Comparison of ENCODE assay signal across 1 cellular context in the genomic region with DNA sequence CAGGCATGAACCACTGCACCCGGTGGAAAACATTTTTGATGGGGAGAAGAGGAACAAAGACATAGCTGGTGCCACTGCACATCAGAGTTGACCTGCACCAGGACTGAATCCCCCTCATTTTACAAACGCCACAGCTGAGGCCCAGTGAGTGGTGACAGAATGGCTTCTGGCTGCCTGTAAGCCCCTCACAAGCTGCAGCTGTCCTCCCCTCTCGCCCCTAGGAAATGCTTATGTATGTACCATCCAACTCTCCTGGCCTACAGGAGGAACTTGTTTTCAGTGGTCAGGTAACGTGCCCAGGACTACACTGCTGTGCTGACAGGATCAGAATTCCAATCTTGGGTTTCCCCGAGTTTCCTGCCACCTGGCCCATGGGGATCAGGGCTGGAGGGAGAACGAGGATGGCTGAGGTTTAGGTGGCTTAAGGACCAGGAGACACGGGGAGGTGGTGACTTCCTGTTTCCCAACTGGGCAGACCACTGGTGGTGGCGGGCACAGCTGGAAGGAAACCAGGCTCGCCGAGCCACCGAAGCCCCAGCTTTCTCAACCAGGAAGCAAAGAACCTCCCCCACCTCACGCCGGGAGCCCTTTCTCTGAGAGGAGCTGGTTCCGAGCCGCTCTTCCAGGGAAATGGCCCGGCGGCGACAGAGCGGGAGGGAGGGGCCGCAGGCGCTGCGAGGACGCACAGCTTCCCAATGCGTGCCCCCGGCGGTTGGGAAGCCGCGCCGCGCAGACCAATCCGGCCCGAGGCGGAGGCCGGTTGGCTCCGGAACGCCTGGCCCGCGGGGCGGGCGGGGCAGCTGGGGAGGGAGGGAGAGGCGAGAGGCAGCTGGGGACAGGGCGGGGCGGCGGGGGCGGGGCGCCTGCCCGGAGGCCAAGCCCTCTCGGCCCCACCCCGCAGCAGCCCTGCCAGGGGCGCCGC.
TF ChIP-seq lines count a peak whose summit lies in the region.

No MANE protein-coding gene starts in this region.

TF ChIP-seq in K562, 482 proteins besides CTCF, POLR2A, EP300 and RAD21 (continued from another document and continues in another):
- TF ChIP-seq, protein P1, sequence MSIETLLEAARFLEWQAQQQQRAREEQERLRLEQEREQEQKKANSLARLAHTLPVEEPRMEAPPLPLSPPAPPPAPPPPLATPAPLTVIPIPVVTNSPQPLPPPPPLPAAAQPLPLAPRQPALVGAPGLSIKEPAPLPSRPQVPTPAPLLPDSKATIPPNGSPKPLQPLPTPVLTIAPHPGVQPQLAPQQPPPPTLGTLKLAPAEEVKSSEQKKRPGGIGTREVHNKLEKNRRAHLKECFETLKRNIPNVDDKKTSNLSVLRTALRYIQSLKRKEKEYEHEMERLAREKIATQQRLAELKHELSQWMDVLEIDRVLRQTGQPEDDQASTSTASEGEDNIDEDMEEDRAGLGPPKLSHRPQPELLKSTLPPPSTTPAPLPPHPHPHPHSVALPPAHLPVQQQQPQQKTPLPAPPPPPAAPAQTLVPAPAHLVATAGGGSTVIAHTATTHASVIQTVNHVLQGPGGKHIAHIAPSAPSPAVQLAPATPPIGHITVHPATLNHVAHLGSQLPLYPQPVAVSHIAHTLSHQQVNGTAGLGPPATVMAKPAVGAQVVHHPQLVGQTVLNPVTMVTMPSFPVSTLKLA (conservative IDR thresholded peaks at IDR 0.05): peak; percentile 30 to 71; a peak in 1 of 4 replicates
- peak; percentile 90 for TF ChIP-seq PHF8 (IDR thresholded peaks at IDR 0.05; ENCODE audit: borderline replicate concordance, low read length)
- peak; percentile 93 for TF ChIP-seq RBFOX2 (IDR thresholded peaks at IDR 0.05; ENCODE audit: low read depth, low read length)
- peak; percentile 75; the same call in 1 of the 2 replicates for TF ChIP-seq NR4A1 (CRISPR knock-in tag; IDR thresholded peaks at IDR 0.05)
- peak; percentile 50 for TF ChIP-seq NR4A1 (tag; IDR thresholded peaks at IDR 0.05)
- TF ChIP-seq, protein P2, sequence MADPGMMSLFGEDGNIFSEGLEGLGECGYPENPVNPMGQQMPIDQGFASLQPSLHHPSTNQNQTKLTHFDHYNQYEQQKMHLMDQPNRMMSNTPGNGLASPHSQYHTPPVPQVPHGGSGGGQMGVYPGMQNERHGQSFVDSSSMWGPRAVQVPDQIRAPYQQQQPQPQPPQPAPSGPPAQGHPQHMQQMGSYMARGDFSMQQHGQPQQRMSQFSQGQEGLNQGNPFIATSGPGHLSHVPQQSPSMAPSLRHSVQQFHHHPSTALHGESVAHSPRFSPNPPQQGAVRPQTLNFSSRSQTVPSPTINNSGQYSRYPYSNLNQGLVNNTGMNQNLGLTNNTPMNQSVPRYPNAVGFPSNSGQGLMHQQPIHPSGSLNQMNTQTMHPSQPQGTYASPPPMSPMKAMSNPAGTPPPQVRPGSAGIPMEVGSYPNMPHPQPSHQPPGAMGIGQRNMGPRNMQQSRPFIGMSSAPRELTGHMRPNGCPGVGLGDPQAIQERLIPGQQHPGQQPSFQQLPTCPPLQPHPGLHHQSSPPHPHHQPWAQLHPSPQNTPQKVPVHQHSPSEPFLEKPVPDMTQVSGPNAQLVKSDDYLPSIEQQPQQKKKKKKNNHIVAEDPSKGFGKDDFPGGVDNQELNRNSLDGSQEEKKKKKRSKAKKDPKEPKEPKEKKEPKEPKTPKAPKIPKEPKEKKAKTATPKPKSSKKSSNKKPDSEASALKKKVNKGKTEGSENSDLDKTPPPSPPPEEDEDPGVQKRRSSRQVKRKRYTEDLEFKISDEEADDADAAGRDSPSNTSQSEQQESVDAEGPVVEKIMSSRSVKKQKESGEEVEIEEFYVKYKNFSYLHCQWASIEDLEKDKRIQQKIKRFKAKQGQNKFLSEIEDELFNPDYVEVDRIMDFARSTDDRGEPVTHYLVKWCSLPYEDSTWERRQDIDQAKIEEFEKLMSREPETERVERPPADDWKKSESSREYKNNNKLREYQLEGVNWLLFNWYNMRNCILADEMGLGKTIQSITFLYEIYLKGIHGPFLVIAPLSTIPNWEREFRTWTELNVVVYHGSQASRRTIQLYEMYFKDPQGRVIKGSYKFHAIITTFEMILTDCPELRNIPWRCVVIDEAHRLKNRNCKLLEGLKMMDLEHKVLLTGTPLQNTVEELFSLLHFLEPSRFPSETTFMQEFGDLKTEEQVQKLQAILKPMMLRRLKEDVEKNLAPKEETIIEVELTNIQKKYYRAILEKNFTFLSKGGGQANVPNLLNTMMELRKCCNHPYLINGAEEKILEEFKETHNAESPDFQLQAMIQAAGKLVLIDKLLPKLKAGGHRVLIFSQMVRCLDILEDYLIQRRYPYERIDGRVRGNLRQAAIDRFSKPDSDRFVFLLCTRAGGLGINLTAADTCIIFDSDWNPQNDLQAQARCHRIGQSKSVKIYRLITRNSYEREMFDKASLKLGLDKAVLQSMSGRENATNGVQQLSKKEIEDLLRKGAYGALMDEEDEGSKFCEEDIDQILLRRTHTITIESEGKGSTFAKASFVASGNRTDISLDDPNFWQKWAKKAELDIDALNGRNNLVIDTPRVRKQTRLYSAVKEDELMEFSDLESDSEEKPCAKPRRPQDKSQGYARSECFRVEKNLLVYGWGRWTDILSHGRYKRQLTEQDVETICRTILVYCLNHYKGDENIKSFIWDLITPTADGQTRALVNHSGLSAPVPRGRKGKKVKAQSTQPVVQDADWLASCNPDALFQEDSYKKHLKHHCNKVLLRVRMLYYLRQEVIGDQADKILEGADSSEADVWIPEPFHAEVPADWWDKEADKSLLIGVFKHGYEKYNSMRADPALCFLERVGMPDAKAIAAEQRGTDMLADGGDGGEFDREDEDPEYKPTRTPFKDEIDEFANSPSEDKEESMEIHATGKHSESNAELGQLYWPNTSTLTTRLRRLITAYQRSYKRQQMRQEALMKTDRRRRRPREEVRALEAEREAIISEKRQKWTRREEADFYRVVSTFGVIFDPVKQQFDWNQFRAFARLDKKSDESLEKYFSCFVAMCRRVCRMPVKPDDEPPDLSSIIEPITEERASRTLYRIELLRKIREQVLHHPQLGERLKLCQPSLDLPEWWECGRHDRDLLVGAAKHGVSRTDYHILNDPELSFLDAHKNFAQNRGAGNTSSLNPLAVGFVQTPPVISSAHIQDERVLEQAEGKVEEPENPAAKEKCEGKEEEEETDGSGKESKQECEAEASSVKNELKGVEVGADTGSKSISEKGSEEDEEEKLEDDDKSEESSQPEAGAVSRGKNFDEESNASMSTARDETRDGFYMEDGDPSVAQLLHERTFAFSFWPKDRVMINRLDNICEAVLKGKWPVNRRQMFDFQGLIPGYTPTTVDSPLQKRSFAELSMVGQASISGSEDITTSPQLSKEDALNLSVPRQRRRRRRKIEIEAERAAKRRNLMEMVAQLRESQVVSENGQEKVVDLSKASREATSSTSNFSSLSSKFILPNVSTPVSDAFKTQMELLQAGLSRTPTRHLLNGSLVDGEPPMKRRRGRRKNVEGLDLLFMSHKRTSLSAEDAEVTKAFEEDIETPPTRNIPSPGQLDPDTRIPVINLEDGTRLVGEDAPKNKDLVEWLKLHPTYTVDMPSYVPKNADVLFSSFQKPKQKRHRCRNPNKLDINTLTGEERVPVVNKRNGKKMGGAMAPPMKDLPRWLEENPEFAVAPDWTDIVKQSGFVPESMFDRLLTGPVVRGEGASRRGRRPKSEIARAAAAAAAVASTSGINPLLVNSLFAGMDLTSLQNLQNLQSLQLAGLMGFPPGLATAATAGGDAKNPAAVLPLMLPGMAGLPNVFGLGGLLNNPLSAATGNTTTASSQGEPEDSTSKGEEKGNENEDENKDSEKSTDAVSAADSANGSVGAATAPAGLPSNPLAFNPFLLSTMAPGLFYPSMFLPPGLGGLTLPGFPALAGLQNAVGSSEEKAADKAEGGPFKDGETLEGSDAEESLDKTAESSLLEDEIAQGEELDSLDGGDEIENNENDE (IDR thresholded peaks at IDR 0.05; ENCODE audit: low read depth, low read length): no peak
- TF ChIP-seq, protein P3, sequence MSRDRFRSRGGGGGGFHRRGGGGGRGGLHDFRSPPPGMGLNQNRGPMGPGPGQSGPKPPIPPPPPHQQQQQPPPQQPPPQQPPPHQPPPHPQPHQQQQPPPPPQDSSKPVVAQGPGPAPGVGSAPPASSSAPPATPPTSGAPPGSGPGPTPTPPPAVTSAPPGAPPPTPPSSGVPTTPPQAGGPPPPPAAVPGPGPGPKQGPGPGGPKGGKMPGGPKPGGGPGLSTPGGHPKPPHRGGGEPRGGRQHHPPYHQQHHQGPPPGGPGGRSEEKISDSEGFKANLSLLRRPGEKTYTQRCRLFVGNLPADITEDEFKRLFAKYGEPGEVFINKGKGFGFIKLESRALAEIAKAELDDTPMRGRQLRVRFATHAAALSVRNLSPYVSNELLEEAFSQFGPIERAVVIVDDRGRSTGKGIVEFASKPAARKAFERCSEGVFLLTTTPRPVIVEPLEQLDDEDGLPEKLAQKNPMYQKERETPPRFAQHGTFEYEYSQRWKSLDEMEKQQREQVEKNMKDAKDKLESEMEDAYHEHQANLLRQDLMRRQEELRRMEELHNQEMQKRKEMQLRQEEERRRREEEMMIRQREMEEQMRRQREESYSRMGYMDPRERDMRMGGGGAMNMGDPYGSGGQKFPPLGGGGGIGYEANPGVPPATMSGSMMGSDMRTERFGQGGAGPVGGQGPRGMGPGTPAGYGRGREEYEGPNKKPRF (IDR thresholded peaks at IDR 0.05; ENCODE audit: low read depth, low read length): no peak
- peak in 1 of 2 experiments; percentile 8; a peak in 1 of 4 replicates for TF ChIP-seq HDAC1 (IDR thresholded peaks at IDR 0.05)
- TF ChIP-seq KDM2B (CRISPR knock-in tag; IDR thresholded peaks at IDR 0.05): no peak
- TF ChIP-seq TBP (optimal IDR thresholded peaks at IDR 0.05; ENCODE audit: low read depth, low read length): peak; percentile 70
- no peak for TF ChIP-seq ZNF140 (CRISPR knock-in tag; IDR thresholded peaks at IDR 0.05)
- TF ChIP-seq NEUROD1 (IDR thresholded peaks at IDR 0.05; ENCODE audit: borderline replicate concordance, low read depth, low read length, partially characterized antibody): peak; percentile 10
- TF ChIP-seq MEF2A (IDR thresholded peaks at IDR 0.05; ENCODE audit: control insufficient read depth, low read depth, low read length): peak; percentile 20; the same call in 1 of the 2 replicates
- TF ChIP-seq, protein P4, sequence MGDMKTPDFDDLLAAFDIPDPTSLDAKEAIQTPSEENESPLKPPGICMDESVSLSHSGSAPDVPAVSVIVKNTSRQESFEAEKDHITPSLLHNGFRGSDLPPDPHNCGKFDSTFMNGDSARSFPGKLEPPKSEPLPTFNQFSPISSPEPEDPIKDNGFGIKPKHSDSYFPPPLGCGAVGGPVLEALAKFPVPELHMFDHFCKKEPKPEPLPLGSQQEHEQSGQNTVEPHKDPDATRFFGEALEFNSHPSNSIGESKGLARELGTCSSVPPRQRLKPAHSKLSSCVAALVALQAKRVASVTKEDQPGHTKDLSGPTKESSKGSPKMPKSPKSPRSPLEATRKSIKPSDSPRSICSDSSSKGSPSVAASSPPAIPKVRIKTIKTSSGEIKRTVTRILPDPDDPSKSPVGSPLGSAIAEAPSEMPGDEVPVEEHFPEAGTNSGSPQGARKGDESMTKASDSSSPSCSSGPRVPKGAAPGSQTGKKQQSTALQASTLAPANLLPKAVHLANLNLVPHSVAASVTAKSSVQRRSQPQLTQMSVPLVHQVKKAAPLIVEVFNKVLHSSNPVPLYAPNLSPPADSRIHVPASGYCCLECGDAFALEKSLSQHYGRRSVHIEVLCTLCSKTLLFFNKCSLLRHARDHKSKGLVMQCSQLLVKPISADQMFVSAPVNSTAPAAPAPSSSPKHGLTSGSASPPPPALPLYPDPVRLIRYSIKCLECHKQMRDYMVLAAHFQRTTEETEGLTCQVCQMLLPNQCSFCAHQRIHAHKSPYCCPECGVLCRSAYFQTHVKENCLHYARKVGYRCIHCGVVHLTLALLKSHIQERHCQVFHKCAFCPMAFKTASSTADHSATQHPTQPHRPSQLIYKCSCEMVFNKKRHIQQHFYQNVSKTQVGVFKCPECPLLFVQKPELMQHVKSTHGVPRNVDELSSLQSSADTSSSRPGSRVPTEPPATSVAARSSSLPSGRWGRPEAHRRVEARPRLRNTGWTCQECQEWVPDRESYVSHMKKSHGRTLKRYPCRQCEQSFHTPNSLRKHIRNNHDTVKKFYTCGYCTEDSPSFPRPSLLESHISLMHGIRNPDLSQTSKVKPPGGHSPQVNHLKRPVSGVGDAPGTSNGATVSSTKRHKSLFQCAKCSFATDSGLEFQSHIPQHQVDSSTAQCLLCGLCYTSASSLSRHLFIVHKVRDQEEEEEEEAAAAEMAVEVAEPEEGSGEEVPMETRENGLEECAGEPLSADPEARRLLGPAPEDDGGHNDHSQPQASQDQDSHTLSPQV (IDR thresholded peaks at IDR 0.05): peak; percentile 67; the same call in 1 of the 2 replicates
- TF ChIP-seq, protein P5, sequence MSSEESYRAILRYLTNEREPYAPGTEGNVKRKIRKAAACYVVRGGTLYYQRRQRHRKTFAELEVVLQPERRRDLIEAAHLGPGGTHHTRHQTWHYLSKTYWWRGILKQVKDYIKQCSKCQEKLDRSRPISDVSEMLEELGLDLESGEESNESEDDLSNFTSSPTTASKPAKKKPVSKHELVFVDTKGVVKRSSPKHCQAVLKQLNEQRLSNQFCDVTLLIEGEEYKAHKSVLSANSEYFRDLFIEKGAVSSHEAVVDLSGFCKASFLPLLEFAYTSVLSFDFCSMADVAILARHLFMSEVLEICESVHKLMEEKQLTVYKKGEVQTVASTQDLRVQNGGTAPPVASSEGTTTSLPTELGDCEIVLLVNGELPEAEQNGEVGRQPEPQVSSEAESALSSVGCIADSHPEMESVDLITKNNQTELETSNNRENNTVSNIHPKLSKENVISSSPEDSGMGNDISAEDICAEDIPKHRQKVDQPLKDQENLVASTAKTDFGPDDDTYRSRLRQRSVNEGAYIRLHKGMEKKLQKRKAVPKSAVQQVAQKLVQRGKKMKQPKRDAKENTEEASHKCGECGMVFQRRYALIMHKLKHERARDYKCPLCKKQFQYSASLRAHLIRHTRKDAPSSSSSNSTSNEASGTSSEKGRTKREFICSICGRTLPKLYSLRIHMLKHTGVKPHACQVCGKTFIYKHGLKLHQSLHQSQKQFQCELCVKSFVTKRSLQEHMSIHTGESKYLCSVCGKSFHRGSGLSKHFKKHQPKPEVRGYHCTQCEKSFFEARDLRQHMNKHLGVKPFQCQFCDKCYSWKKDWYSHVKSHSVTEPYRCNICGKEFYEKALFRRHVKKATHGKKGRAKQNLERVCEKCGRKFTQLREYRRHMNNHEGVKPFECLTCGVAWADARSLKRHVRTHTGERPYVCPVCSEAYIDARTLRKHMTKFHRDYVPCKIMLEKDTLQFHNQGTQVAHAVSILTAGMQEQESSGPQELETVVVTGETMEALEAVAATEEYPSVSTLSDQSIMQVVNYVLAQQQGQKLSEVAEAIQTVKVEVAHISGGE (CRISPR knock-in tag; IDR thresholded peaks at IDR 0.05): peak in 1 of 3 experiments; percentile 45; a peak in 1 of 6 replicates
- TF ChIP-seq NCOR1 (IDR thresholded peaks at IDR 0.05): peak; percentile 29; the same call in 1 of the 2 replicates
- TF ChIP-seq CHD2 (IDR thresholded peaks at IDR 0.05; ENCODE audit: low read depth, low read length): no peak
- TF ChIP-seq, protein P6, sequence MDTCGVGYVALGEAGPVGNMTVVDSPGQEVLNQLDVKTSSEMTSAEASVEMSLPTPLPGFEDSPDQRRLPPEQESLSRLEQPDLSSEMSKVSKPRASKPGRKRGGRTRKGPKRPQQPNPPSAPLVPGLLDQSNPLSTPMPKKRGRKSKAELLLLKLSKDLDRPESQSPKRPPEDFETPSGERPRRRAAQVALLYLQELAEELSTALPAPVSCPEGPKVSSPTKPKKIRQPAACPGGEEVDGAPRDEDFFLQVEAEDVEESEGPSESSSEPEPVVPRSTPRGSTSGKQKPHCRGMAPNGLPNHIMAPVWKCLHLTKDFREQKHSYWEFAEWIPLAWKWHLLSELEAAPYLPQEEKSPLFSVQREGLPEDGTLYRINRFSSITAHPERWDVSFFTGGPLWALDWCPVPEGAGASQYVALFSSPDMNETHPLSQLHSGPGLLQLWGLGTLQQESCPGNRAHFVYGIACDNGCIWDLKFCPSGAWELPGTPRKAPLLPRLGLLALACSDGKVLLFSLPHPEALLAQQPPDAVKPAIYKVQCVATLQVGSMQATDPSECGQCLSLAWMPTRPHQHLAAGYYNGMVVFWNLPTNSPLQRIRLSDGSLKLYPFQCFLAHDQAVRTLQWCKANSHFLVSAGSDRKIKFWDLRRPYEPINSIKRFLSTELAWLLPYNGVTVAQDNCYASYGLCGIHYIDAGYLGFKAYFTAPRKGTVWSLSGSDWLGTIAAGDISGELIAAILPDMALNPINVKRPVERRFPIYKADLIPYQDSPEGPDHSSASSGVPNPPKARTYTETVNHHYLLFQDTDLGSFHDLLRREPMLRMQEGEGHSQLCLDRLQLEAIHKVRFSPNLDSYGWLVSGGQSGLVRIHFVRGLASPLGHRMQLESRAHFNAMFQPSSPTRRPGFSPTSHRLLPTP (IDR thresholded peaks at IDR 0.05; ENCODE audit: borderline replicate concordance, extremely low read depth, insufficient read length): no peak
